8 cellular contexts compared by ENCODE assay signal in genomic region chr2:26577442-26578433, GRCh38.
DNase-seq lines count a peak whose midpoint lies in the region; ATAC-seq and TF ChIP-seq lines count a peak whose summit lies in the region.

No MANE protein-coding gene starts in this region.

- no peak overlapping the region for H3K4me3 ChIP-seq in brain microvascular endothelial cell (ENCODE audit: low read depth, low read length)

- DNase-seq in activated gamma-delta T cell treated with Interleukin-2 at 50 U/mL for 16 hours (peak; percentile 52), activated gamma-delta T cell (lab: John Stamatoyannopoulos, UW) (no peak), NCI-H2081 treated with DMSO at 0.1 percent for 48 hours (lab: John Stamatoyannopoulos, UW) (peak; percentile 25), UCSD-AML1 (lab: John Stamatoyannopoulos, UW; ENCODE audit: unreplicated experiment) (peak; percentile 54), brain microvascular endothelial cell (peak; percentile 48), islet precursor cell (peak; percentile 85)
- peak; percentile 35 to 46 (median 40) for DNase-seq in stimulated activated CD4-positive, alpha-beta T cell treated with anti-CD3 and anti-CD28 coated beads, Interleukin-1b, Interleukin-23, amount 100 ng/mL, for 24 hours (ENCODE audit: low read depth in 4 of 4, low spot score in 1 of 4)

- TF ChIP-seq CTCF in brain microvascular endothelial cell (IDR thresholded peaks at IDR 0.05; ENCODE audit: low read depth, low read length, missing control alignments): peak; percentile 98

- H3K27ac ChIP-seq in brain microvascular endothelial cell: no peak overlapping the region

- H3K36me3 ChIP-seq in brain microvascular endothelial cell (replicated peaks): no peaks in the 10 kb centered on the region

- peaks cover 12% of the 10 kb centered on the region for H3K27me3 ChIP-seq in brain microvascular endothelial cell (replicated peaks)

- no peak for ATAC-seq in HG03039 (IDR thresholded peaks at IDR 0.05; ENCODE audit: unreplicated experiment)

- in situ Hi-C loops in brain microvascular endothelial cell (cut with HindIII; ENCODE audit: low pct_ligation_motif_present, low sequenced_read_pairs): loop anchor here (25.0 kb wide), 1 partner anchor 185 kb away; the partner anchor contains the start of gene SLC35F6
